In the genomic region with DNA sequence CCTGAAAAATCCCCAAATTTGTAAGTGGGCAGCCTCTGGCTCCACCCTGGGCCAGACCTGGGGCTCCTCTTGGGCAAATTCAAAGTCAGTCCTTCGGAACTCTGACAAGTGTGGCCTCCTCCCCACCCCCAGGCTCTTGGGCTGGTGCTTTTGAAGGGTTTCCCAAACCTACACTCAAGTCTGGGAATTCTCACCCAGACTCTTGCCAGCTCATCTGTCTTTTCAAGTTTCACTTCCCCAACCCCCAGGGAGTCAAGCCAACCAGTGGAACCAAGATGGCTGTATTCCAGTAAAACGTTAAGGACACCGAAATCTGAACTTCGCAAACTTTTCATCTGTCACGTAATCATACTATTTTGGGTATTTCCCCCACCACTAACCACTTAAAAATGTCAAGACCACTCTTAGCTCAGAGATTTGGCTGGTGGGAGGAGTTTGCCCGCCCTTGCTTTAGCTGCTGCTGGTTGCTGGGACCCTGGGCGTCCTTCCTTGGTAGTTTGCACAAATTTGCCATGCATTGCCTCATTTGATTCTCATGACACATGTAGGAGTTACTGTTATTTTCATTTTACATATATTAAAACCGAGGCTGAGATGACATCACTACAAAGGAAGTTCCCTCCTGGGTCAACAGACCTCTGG, we compare ENCODE assay signal across 1 cellular context.
TF ChIP-seq lines count a peak whose summit lies in the region.

No MANE protein-coding gene starts in this region.

TF ChIP-seq in IMR-90, 13 proteins besides CTCF, POLR2A, EP300 and RAD21:
- no peak for TF ChIP-seq CHD1 (IDR thresholded peaks at IDR 0.05; ENCODE audit: low read depth, low read length)
- TF ChIP-seq FOS (IDR thresholded peaks at IDR 0.05; ENCODE audit: low read depth, low read length): no peak
- no peak for TF ChIP-seq MAZ (IDR thresholded peaks at IDR 0.05; ENCODE audit: borderline replicate concordance, low read depth, low read length)
- TF ChIP-seq CEBPB (IDR thresholded peaks at IDR 0.05; ENCODE audit: low read depth, low read length): peak; percentile 94
- no peak for TF ChIP-seq MXI1 (IDR thresholded peaks at IDR 0.05; ENCODE audit: borderline replicate concordance, low read depth, low read length)
